2 cellular contexts compared by ENCODE assay signal in the genomic region with DNA sequence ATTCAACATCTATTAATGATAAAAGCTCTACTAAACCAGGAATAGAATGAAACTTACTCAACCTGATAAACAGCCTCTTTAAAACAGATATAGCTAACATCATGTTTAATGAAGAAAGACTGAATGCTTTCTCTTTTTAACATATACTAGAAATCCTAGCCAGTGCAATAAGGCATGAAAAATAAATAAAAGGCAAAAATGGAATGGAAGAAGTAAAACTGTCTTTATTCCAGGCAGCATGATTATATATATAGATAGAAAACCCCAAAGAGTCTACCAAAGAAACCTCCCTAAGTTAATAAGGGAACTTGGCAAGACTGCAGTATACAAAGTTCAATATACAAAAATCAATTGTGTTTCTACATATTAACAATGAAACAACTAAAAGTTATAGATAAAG.
TF ChIP-seq lines count a peak whose summit lies in the region.

No MANE protein-coding gene starts in this region.

TF ChIP-seq in HepG2, 621 proteins besides CTCF, POLR2A, EP300 and RAD21:
- no peak for TF ChIP-seq ZSCAN21 (CRISPR knock-in tag; IDR thresholded peaks at IDR 0.05; ENCODE audit: borderline replicate concordance)
- TF ChIP-seq POLR2G (IDR thresholded peaks at IDR 0.05; ENCODE audit: low read depth, low read length), result no peak
- TF ChIP-seq, protein P1, sequence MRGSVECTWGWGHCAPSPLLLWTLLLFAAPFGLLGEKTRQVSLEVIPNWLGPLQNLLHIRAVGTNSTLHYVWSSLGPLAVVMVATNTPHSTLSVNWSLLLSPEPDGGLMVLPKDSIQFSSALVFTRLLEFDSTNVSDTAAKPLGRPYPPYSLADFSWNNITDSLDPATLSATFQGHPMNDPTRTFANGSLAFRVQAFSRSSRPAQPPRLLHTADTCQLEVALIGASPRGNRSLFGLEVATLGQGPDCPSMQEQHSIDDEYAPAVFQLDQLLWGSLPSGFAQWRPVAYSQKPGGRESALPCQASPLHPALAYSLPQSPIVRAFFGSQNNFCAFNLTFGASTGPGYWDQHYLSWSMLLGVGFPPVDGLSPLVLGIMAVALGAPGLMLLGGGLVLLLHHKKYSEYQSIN (CRISPR knock-in tag; IDR thresholded peaks at IDR 0.05; ENCODE audit: borderline replicate concordance), result no peak
- no peak for TF ChIP-seq KDM6A (CRISPR knock-in tag; IDR thresholded peaks at IDR 0.05; ENCODE audit: low read depth)
- TF ChIP-seq, protein P2, sequence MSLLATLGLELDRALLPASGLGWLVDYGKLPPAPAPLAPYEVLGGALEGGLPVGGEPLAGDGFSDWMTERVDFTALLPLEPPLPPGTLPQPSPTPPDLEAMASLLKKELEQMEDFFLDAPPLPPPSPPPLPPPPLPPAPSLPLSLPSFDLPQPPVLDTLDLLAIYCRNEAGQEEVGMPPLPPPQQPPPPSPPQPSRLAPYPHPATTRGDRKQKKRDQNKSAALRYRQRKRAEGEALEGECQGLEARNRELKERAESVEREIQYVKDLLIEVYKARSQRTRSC (CRISPR knock-in tag; IDR thresholded peaks at IDR 0.05; ENCODE audit: low read depth), result no peak
- TF ChIP-seq ZFY (CRISPR knock-in tag; IDR thresholded peaks at IDR 0.05), result no peak
- TF ChIP-seq ZNF629 (CRISPR knock-in tag; conservative IDR thresholded peaks at IDR 0.05), result no peak
- no peak for TF ChIP-seq HOXD1 (CRISPR knock-in tag; IDR thresholded peaks at IDR 0.05)
- 0 out of 2 replicates have a peak, but pooled peaks have one; percentile 18 for TF ChIP-seq RCOR2 (CRISPR knock-in tag; IDR thresholded peaks at IDR 0.05)
- TF ChIP-seq, protein P3, sequence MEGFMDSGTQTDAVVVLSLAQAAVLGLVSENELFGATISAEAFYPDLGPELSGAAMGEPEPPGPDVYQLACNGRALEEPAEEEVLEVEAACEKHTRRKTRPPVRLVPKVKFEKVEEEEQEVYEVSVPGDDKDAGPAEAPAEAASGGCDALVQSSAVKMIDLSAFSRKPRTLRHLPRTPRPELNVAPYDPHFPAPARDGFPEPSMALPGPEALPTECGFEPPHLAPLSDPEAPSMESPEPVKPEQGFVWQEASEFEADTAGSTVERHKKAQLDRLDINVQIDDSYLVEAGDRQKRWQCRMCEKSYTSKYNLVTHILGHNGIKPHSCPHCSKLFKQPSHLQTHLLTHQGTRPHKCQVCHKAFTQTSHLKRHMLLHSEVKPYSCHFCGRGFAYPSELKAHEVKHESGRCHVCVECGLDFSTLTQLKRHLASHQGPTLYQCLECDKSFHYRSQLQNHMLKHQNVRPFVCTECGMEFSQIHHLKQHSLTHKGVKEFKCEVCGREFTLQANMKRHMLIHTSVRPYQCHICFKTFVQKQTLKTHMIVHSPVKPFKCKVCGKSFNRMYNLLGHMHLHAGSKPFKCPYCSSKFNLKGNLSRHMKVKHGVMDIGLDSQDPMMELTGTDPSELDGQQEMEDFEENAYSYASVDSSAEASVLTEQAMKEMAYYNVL (CRISPR knock-in tag; IDR thresholded peaks at IDR 0.05; ENCODE audit: borderline replicate concordance), result no peak
- TF ChIP-seq NR2F6 (IDR thresholded peaks at IDR 0.05), result no peak
- no peak for TF ChIP-seq NR2F6 (CRISPR knock-in tag; IDR thresholded peaks at IDR 0.05)
- TF ChIP-seq, protein P4, sequence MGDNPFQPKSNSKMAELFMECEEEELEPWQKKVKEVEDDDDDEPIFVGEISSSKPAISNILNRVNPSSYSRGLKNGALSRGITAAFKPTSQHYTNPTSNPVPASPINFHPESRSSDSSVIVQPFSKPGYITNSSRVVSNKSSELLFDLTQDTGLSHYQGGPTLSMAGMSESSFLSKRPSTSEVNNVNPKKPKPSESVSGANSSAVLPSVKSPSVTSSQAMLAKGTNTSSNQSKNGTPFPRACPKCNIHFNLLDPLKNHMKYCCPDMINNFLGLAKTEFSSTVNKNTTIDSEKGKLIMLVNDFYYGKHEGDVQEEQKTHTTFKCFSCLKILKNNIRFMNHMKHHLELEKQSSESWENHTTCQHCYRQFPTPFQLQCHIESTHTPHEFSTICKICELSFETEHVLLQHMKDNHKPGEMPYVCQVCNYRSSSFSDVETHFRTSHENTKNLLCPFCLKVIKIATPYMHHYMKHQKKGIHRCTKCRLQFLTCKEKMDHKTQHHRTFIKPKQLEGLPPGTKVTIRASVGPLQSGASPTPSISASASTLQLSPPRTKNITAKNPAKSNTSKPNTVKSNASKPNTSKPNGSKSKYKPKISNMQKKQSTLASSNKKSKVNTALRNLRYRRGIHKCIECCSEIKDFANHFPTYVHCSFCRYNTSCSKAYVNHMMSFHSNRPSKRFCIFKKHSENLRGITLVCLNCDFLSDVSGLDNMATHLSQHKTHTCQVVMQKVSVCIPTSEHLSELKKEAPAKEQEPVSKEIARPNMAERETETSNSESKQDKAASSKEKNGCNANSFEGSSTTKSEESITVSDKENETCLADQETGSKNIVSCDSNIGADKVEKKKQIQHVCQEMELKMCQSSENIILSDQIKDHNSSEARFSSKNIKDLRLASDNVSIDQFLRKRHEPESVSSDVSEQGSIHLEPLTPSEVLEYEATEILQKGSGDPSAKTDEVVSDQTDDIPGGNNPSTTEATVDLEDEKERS (CRISPR knock-in tag; IDR thresholded peaks at IDR 0.05), result peak; percentile 53; the same call in 1 of the 2 replicates
- no peak for TF ChIP-seq FOXC1 (CRISPR knock-in tag; IDR thresholded peaks at IDR 0.05; ENCODE audit: borderline replicate concordance)
TF ChIP-seq in HepG2: peak in this region for 2.

TF ChIP-seq in HEK293, 187 proteins besides CTCF, POLR2A, EP300 and RAD21:
- TF ChIP-seq REPIN1 (tag by site-specific recombination; IDR thresholded peaks at IDR 0.05; ENCODE audit: low read depth), result no peak
- TF ChIP-seq, protein P5, sequence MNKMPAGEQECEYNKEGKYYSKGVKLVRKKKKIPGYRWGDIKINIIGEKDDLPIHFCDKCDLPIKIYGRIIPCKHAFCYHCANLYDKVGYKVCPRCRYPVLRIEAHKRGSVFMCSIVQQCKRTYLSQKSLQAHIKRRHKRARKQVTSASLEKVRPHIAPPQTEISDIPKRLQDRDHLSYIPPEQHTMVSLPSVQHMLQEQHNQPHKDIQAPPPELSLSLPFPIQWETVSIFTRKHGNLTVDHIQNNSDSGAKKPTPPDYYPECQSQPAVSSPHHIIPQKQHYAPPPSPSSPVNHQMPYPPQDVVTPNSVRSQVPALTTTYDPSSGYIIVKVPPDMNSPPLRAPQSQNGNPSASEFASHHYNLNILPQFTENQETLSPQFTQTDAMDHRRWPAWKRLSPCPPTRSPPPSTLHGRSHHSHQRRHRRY (tag by site-specific recombination; IDR thresholded peaks at IDR 0.05), result no peak
- peak; percentile 96 for TF ChIP-seq SETDB1 (IDR thresholded peaks at IDR 0.05; ENCODE audit: insufficient read length, low read length)
